Comparison of ENCODE assay signal across 23 cellular contexts in genomic region chr13:38693641-38694040, GRCh38. TPM values are rescaled to one million over a fixed set of nuclear protein-coding genes. Genes with fewer than 3 reads are reported as not detected.
DNase-seq lines count a peak whose midpoint lies in the region; ATAC-seq and TF ChIP-seq lines count a peak whose summit lies in the region.
"Had no signal": no experiment of that assay in that cellular context is flagged by ENCODE, and none has a peak within 500 bp of the region (broad histone marks: within the 10 kb centered on the region; RNA-seq: fewer than 3 reads in every experiment).

No MANE protein-coding gene starts in this region.

- WGBS in body of pancreas, 2 donors: 24 to 25% methylated on average over 2 of the region's 2 CpGs

- H3K9me3 ChIP-seq in body of pancreas (no peaks in the 10 kb centered on the region), left lung (no peaks in the 10 kb centered on the region), gastrocnemius medialis (no peaks in the 10 kb centered on the region)
- H3K9me3 ChIP-seq: BE2C, breast epithelium, MG63 had no signal

- H3K27ac ChIP-seq in body of pancreas: peak overlapping the region in 2 of 4 donors; percentile 37 to 48
- peak overlapping the region in 1 of 2 donors; percentile 26 for H3K27ac ChIP-seq in left lung
- peak overlapping the region; percentile 39 to 79 (median 53) for H3K27ac ChIP-seq in gastrocnemius medialis
- H3K27ac ChIP-seq: breast epithelium, skin epidermis had no signal

- peaks cover 2% of the 10 kb centered on the region for H3K4me1 ChIP-seq in body of pancreas
- no peaks in the 10 kb centered on the region for H3K4me1 ChIP-seq in left lung
- peaks cover 35 to 55% of the 10 kb centered on the region in 2 donors for H3K4me1 ChIP-seq in gastrocnemius medialis
- H3K4me1 ChIP-seq: BE2C, breast epithelium had no signal

- DNase-seq in NCI-H1105 treated with DMSO at 0.1 percent for 48 hours (lab: John Stamatoyannopoulos, UW) (peak; percentile 5), NCI-H1105 (lab: John Stamatoyannopoulos, UW) (no peak), body of pancreas (peak; percentile 26 to 57 (median 50)), left lung (peak in 1 of 2 donors; percentile 38), gastrocnemius medialis (peak in 1 of 2 donors; percentile 35), RPMI8226 (no peak), C1 segment of cervical spinal cord (lab: John Stamatoyannopoulos, UW) (no peak)
- no peak for DNase-seq in activated effector memory CD4-positive, alpha-beta T cell treated with anti-CD3 and anti-CD28 coated beads, Interleukin-2, amount 50 U/mL, for 16 hours
- DNase-seq: 8988T; activated CD4-positive, alpha-beta T cell treated with anti-CD3 and anti-CD28 coated beads, Interleukin-2, amount 10 ng/mL, durations not matched to agents 7 days and 5 days; BE2C; dermis blood vessel endothelial cell; EL; MG63; naive thymus-derived CD8-positive, alpha-beta T cell; NCI-H1694 treated with DMSO at 0.1 percent for 48 hours; NCI-H82; posterior cingulate gyrus; SIG-M5; T-helper 1 cell had no signal

- H3K36me3 ChIP-seq in body of pancreas (replicated peaks in 1 of 2; ENCODE audit: insufficient read depth in 1 of 2, low read depth in 2 of 2) (no peaks in the 10 kb centered on the region), left lung (no peaks in the 10 kb centered on the region), gastrocnemius medialis (no peaks in the 10 kb centered on the region)
- H3K36me3 ChIP-seq: BE2C, breast epithelium, MG63 had no signal

- ATAC-seq in body of pancreas (peak; percentile 71), left lung (peak; percentile 78), gastrocnemius medialis (peak in 1 of 2 donors; percentile 35)
- ATAC-seq: naive thymus-derived CD8-positive, alpha-beta T cell had no signal

- intact Hi-C loops in body of pancreas (cut with DNase I): no loop called here
- intact Hi-C loops in left lung (cut with DNase I): no loop called here
- intact Hi-C loops in gastrocnemius medialis (cut with DNase I; ENCODE audit: low total_unique reads): loop anchor here (10.0 kb wide), 1 partner anchor 341 kb away; the partner anchor contains the start of genes NHLRC3 and PROSER1

- TF ChIP-seq CTCF in body of pancreas (IDR thresholded peaks at IDR 0.05) (no peak), left lung (IDR thresholded peaks at IDR 0.05) (no peak), gastrocnemius medialis (IDR thresholded peaks at IDR 0.05 in 4 of 5, conservative IDR thresholded peaks at IDR 0.05 in 1 of 5) (no peak)

- in situ Hi-C loops in gastrocnemius medialis (cut with MboI; ENCODE audit: low sequenced_read_pairs in 4 of 4): loop anchor here in 1 of 4 donors (25.0 kb wide), 1 partner anchor 169 kb away; no protein-coding TSS in a partner anchor

- no peak for TF ChIP-seq POLR2A in body of pancreas (IDR thresholded peaks at IDR 0.05)
- no peak for TF ChIP-seq POLR2A in gastrocnemius medialis (IDR thresholded peaks at IDR 0.05)

- no peaks in the 10 kb centered on the region for H3K27me3 ChIP-seq in body of pancreas
- H3K27me3 ChIP-seq in left lung: peaks cover 0 to 3% of the 10 kb centered on the region in 2 donors
- H3K27me3 ChIP-seq in gastrocnemius medialis: no peaks in the 10 kb centered on the region
- H3K27me3 ChIP-seq: BE2C had no signal

- H3K4me3 ChIP-seq in body of pancreas: no peak overlapping the region
- no peak overlapping the region for H3K4me3 ChIP-seq in left lung
- peak overlapping the region in 2 of 4 donors; percentile 1 to 5 for H3K4me3 ChIP-seq in gastrocnemius medialis
- H3K4me3 ChIP-seq: breast epithelium, MG63, skin epidermis had no signal

RNA-seq across cellular contexts. Expression of gene FREM2, which starts 6.8 kb away (rescaled TPM):
- total RNA-seq in body of pancreas (10 to 100 TPM; 12.5 to 17.9 TPM), left lung (10 to 100 TPM; 12.4 to 15.0 TPM), gastrocnemius medialis (1 to 10 TPM; 1.3 to 6.4 (median 2.4) TPM)
- total RNA-seq: activated CD4-positive, alpha-beta T cell treated with anti-CD3 and anti-CD28 coated beads, Interleukin-2, amount 10 ng/mL, durations not matched to agents 7 days and 5 days; endothelial cell of umbilical vein; naive thymus-derived CD8-positive, alpha-beta T cell had no signal

Comparison
In these comparisons a context has a peak if more than half of its experiments do, and no peak if none do; other contexts are left out.
1. DNase-seq: peak in NCI-H1105 treated with DMSO at 0.1 percent for 48 hours (single experiment) and body of pancreas (4 of 4); none in NCI-H1105 (single experiment), RPMI8226 (single experiment), activated effector memory CD4-positive, alpha-beta T cell treated with anti-CD3 and anti-CD28 coated beads, Interleukin-2, amount 50 U/mL, for 16 hours (single experiment) and C1 segment of cervical spinal cord (0 of 14).